Comparison of ENCODE assay signal across 22 cellular contexts in genomic region chr10:1846050-1846449, GRCh38.
DNase-seq lines count a peak whose midpoint lies in the region; ATAC-seq, FAIRE-seq and TF ChIP-seq lines count a peak whose summit lies in the region.
"Had no signal": no experiment of that assay in that cellular context is flagged by ENCODE, and none has a peak within 500 bp of the region (broad histone marks: within the 10 kb centered on the region; RNA-seq: fewer than 3 reads in every experiment).

No MANE protein-coding gene starts in this region.

- 0% methylated on average over 7 of the region's 7 CpGs for WGBS in K562 (ENCODE audit: insufficient coverage, low coverage, missing lambda C conversion rate)
- WGBS in neuronal stem cell (ENCODE audit: extremely low coverage in 2 of 2, insufficient read length in 2 of 2, insufficient replicate concordance in 1 of 2), 2 donors = no CpG with 5 or more reads among the region's 7 CpGs

- H2AFZ ChIP-seq in K562 (ENCODE audit: low read depth, low read length) = no peak overlapping the region
- H2AFZ ChIP-seq in neural cell (ENCODE audit: low read depth, low read length) = no peak overlapping the region
- no peak overlapping the region for H2AFZ ChIP-seq in neuronal stem cell (ENCODE audit: low read length)

- no peak overlapping the region for H4K91ac ChIP-seq in neuronal stem cell (ENCODE audit: low read depth, low read length, poor library complexity)

- no peaks in the 10 kb centered on the region for H3K36me3 ChIP-seq in K562 (ENCODE audit: control insufficient read depth, insufficient read depth, low read length)
- no peaks in the 10 kb centered on the region for H3K36me3 ChIP-seq in neural cell (ENCODE audit: insufficient read depth, low read length)
- H3K36me3 ChIP-seq in neuronal stem cell (replicated peaks in 1 of 2; ENCODE audit: control insufficient read depth in 2 of 2, insufficient read depth in 2 of 2, low read length in 2 of 2) = no peaks in the 10 kb centered on the region
- H3K36me3 ChIP-seq: BE2C, BLaER1 had no signal

- no peak overlapping the region for H3K27ac ChIP-seq in K562 (ENCODE audit: extremely low read depth, low read depth, low read length)
- no peak overlapping the region for H3K27ac ChIP-seq in neural cell (ENCODE audit: low read length)
- no peak overlapping the region for H3K27ac ChIP-seq in neuronal stem cell (replicated peaks; ENCODE audit: low read length)
- H3K27ac ChIP-seq: BLaER1 had no signal

- TF ChIP-seq CTCF in K562 (IDR thresholded peaks at IDR 0.05 in 2 of 3, conservative IDR thresholded peaks at IDR 0.05 in 1 of 3; ENCODE audit: insufficient read depth in 2 of 3, low read depth in 1 of 3, low read length in 3 of 3) = no peak
- TF ChIP-seq CTCF in neural cell (IDR thresholded peaks at IDR 0.05; ENCODE audit: poor library complexity, severe bottlenecking) = peak; percentile 57

- no peaks in the 10 kb centered on the region for H3F3A ChIP-seq in neural cell (ENCODE audit: insufficient read depth, low read length, poor library complexity, severe bottlenecking)

- H3K23ac ChIP-seq in neuronal stem cell (ENCODE audit: low read depth, low read length, poor library complexity) = no peak overlapping the region

- no peak overlapping the region for H3K14ac ChIP-seq in neuronal stem cell (ENCODE audit: low read length)

- no peak overlapping the region for H3K9ac ChIP-seq in K562 (ENCODE audit: insufficient read depth in 1 of 2, low read depth in 2 of 2, low read length in 2 of 2)
- no peak overlapping the region for H3K9ac ChIP-seq in neural cell (ENCODE audit: low read length)
- peak overlapping the region; percentile 10 for H3K9ac ChIP-seq in neuronal stem cell (ENCODE audit: low read depth, low read length, poor library complexity)
- H3K9ac ChIP-seq: BLaER1 had no signal

- DNase-seq in K562 (ENCODE audit: extremely low read depth in 1 of 4, low spot score in 3 of 4) = no peak
- no peak for DNase-seq in neuronal stem cell (ENCODE audit: low spot score)
- no peak for DNase-seq in activated CD4-positive, alpha-beta T cell treated with anti-CD3 and anti-CD28 coated beads for 36 hours
- no peak for DNase-seq in middle frontal gyrus (ENCODE audit: extremely low spot score, low spot score)
- DNase-seq: 8988T; ACHN; BE2C; C1 segment of cervical spinal cord; Caco-2; Calu3; CD4-positive, alpha-beta T cell; CD8-positive, alpha-beta T cell; DMS79 treated with DMSO at 0.1 percent for 48 hours; GF-D8 had no signal

- H3K4me2 ChIP-seq in K562 (ENCODE audit: insufficient read depth, low read length) (no peak overlapping the region), neural cell (ENCODE audit: low read length) (no peak overlapping the region), neuronal stem cell (ENCODE audit: insufficient read depth, low read length, poor library complexity, severe bottlenecking) (no peak overlapping the region)
- H3K4me2 ChIP-seq: BLaER1 had no signal

- TF ChIP-seq POLR2A in K562 (conservative IDR thresholded peaks at IDR 0.05) = no peak

- H3K79me2 ChIP-seq in K562 (ENCODE audit: control insufficient read depth, insufficient read depth, low read length) (no peaks in the 10 kb centered on the region), neural cell (replicated peaks; ENCODE audit: insufficient read depth, low read length) (no peaks in the 10 kb centered on the region)

- H2BK12ac ChIP-seq in neuronal stem cell (ENCODE audit: low read length) = no peak overlapping the region

- no peaks in the 10 kb centered on the region for H3K27me3 Mint-ChIP-seq in activated CD4-positive, alpha-beta T cell treated with anti-CD3 and anti-CD28 coated beads for 36 hours
- H3K27me3 Mint-ChIP-seq: CD4-positive, alpha-beta T cell had no signal

- H2AK5ac ChIP-seq in neuronal stem cell (ENCODE audit: low read depth, low read length) = no peak overlapping the region

- no peak overlapping the region for H4K8ac ChIP-seq in neuronal stem cell (ENCODE audit: low read depth, low read length)

- no peak for TF ChIP-seq EP300 in K562 (IDR thresholded peaks at IDR 0.05; ENCODE audit: low read length)
- peak; percentile 15 for TF ChIP-seq EP300 in neural cell (conservative IDR thresholded peaks at IDR 0.05; ENCODE audit: poor library complexity, severe bottlenecking)

- in situ Hi-C loops in K562 (cut with MboI) = no loop called here

- H3K4ac ChIP-seq in neuronal stem cell (ENCODE audit: low read length) = no peak overlapping the region

- H2BK5ac ChIP-seq in neuronal stem cell (ENCODE audit: low read length) = no peak overlapping the region

- POLR2A ChIA-PET in K562 (lab: Yijun Ruan, JAX) = no interaction called here
- POLR2A ChIA-PET in activated CD4-positive, alpha-beta T cell treated with anti-CD3 and anti-CD28 coated beads for 36 hours (lab: Charles Lee) = no interaction called here

- H3K9me2 ChIP-seq in neural cell (ENCODE audit: insufficient read depth, low read length) = no peaks in the 10 kb centered on the region

- H3K4me1 Mint-ChIP-seq in activated CD4-positive, alpha-beta T cell treated with anti-CD3 and anti-CD28 coated beads for 36 hours = no peaks in the 10 kb centered on the region

- H4K20me1 ChIP-seq in K562 (replicated peaks; ENCODE audit: control insufficient read depth, insufficient read depth, low read length) = no peaks in the 10 kb centered on the region
- H4K20me1 ChIP-seq in neural cell (ENCODE audit: insufficient read depth) = no peaks in the 10 kb centered on the region
- H4K20me1 ChIP-seq: BLaER1 had no signal

- peaks cover 3% of the 10 kb centered on the region for H3K9me3 Mint-ChIP-seq in activated CD4-positive, alpha-beta T cell treated with anti-CD3 and anti-CD28 coated beads for 36 hours (ENCODE audit: low read depth)
- H3K9me3 Mint-ChIP-seq: CD4-positive, alpha-beta T cell had no signal

- H3K27ac Mint-ChIP-seq in activated CD4-positive, alpha-beta T cell treated with anti-CD3 and anti-CD28 coated beads for 36 hours = no peak overlapping the region
- H3K27ac Mint-ChIP-seq: CD4-positive, alpha-beta T cell; CD8-positive, alpha-beta T cell had no signal

- no peak overlapping the region for H2BK15ac ChIP-seq in neuronal stem cell (ENCODE audit: low read length)

- no TSS peak for BruUV-seq in K562 (replicated peaks; lab: Mats Ljungman, UMichigan)

- no peaks in the 10 kb centered on the region for H3K9me3 ChIP-seq in K562 (replicated peaks; ENCODE audit: control insufficient read depth, insufficient read depth, low read depth, low read length)
- no peaks in the 10 kb centered on the region for H3K9me3 ChIP-seq in neural cell (ENCODE audit: low read length)
- no peaks in the 10 kb centered on the region for H3K9me3 ChIP-seq in neuronal stem cell (replicated peaks in 1 of 2; ENCODE audit: control insufficient read depth in 2 of 2, insufficient read depth in 1 of 2, low read depth in 1 of 2, low read length in 2 of 2)
- H3K9me3 ChIP-seq: BE2C had no signal

- FAIRE-seq in K562 (lab: Jason Lieb, UNC) = no peak
- FAIRE-seq: A204.1, D721Med, G401.6, GM12891, GM19239 had no signal

- H3K4me3 Mint-ChIP-seq in activated CD4-positive, alpha-beta T cell treated with anti-CD3 and anti-CD28 coated beads for 36 hours = no peak overlapping the region
- H3K4me3 Mint-ChIP-seq: CD4-positive, alpha-beta T cell; CD8-positive, alpha-beta T cell had no signal

- H3K4me3 ChIP-seq in K562 (no peak overlapping the region), neural cell (ENCODE audit: low read length) (no peak overlapping the region), neuronal stem cell (ENCODE audit: low read length in 2 of 2) (no peak overlapping the region)
- H3K4me3 ChIP-seq: BLaER1 had no signal

- H3K79me1 ChIP-seq in neuronal stem cell (ENCODE audit: low read depth, low read length) = no peaks in the 10 kb centered on the region

- no peak overlapping the region for H2BK120ac ChIP-seq in neuronal stem cell (ENCODE audit: low read depth, low read length)

- CTCF ChIA-PET in K562 (lab: Yijun Ruan, JAX; ENCODE audit: low intra/inter-chr PET ratio) = no interaction called here
- CTCF ChIA-PET in activated CD4-positive, alpha-beta T cell treated with anti-CD3 and anti-CD28 coated beads for 36 hours (lab: Charles Lee) = interaction anchor here (0.7 kb wide), 1 partner anchor 42 kb away, joined by 3 read pairs; no protein-coding TSS in a partner anchor

- no peak for TF ChIP-seq RAD21 in K562 (CRISPR knock-in tag; conservative IDR thresholded peaks at IDR 0.05 in 1 of 2, IDR thresholded peaks at IDR 0.05 in 1 of 2)
- TF ChIP-seq RAD21 in neural cell (conservative IDR thresholded peaks at IDR 0.05) = peak; percentile 55

- H3K36me3 Mint-ChIP-seq in activated CD4-positive, alpha-beta T cell treated with anti-CD3 and anti-CD28 coated beads for 36 hours (ENCODE audit: low read depth) = no peaks in the 10 kb centered on the region
- H3K36me3 Mint-ChIP-seq: CD8-positive, alpha-beta T cell had no signal

- intact Hi-C loops in K562 (cut with micrococcal nuclease) = no loop called here
- intact Hi-C loops in activated CD4-positive, alpha-beta T cell treated with anti-CD3 and anti-CD28 coated beads for 36 hours (cut with DNase I, micrococcal nuclease) = no loop called here

- H3K9me1 ChIP-seq in K562 (ENCODE audit: control insufficient read depth, insufficient read depth, low read length) = no peaks in the 10 kb centered on the region

- ATAC-seq in K562 (no peak), GM19467 (IDR thresholded peaks at IDR 0.05; ENCODE audit: unreplicated experiment) (no peak)
- no peak for ATAC-seq in activated CD4-positive, alpha-beta T cell treated with anti-CD3 and anti-CD28 coated beads for 36 hours
- ATAC-seq: CD8-positive, alpha-beta T cell had no signal

- H3K27me3 ChIP-seq in K562 (ENCODE audit: control insufficient read depth in 2 of 2, insufficient read depth in 2 of 2, low read length in 2 of 2) (peaks cover 9% of the 10 kb centered on the region in 2 experiments; a peak in 3 of 5 replicates), neural cell (ENCODE audit: insufficient read depth, low read depth, low read length) (no peaks in the 10 kb centered on the region), neuronal stem cell (ENCODE audit: control insufficient read depth in 3 of 3, insufficient read depth in 3 of 3, low read depth in 1 of 3, low read length in 3 of 3) (no peaks in the 10 kb centered on the region)
- H3K27me3 ChIP-seq: BE2C, BLaER1 had no signal

- H3K4me1 ChIP-seq in K562 (replicated peaks in 1 of 2; ENCODE audit: control insufficient read depth in 2 of 2, insufficient read depth in 2 of 2, low read length in 2 of 2) = peaks cover 0 to 4% of the 10 kb centered on the region in 2 experiments; a peak in 1 of 5 replicates
- no peaks in the 10 kb centered on the region for H3K4me1 ChIP-seq in neuronal stem cell (ENCODE audit: control insufficient read depth in 2 of 2, insufficient read depth in 1 of 2, low read depth in 1 of 2, low read length in 2 of 2)
- H3K4me1 ChIP-seq: BE2C, BLaER1, Caco-2 had no signal

- H3K18ac ChIP-seq in neuronal stem cell (ENCODE audit: low read length) = no peak overlapping the region

TF ChIP-seq in neural cell, 6 proteins besides CTCF, POLR2A, EP300 and RAD21 (continues in another document):
- TF ChIP-seq TAF1 (IDR thresholded peaks at IDR 0.05; ENCODE audit: low read depth) (no peak), SMC3 (conservative IDR thresholded peaks at IDR 0.05; ENCODE audit: poor library complexity) (peak; percentile 48), EZH2 (IDR thresholded peaks at IDR 0.05; ENCODE audit: borderline replicate concordance, insufficient read depth, low read length, poor library complexity, severe bottlenecking) (no peak), MXI1 (conservative IDR thresholded peaks at IDR 0.05; ENCODE audit: poor library complexity, severe bottlenecking) (no peak)
